ENCODE assay signal across 11 cellular contexts in the genomic region with DNA sequence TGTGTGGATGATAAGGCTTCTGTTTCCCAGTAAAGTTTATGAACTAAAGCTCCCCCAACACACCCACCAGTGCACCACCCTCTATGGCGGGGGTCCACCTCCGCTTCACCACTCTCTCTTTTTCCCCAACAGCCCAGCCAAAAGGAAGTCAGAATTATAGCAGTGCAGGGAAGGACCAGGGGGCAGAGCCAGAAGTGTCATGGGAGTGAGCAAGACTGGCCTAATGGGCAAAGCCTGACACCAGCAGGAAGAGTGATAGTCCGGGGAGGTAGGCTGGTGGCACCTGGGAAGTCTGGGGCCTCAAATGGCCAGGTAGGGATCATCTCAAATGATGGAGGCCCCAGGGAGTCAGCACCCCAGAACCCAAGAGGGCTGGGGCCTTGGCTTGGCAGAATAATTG.
DNase-seq lines count a peak whose midpoint lies in the region; ATAC-seq and TF ChIP-seq lines count a peak whose summit lies in the region.
"Had no signal": no experiment of that assay in that cellular context is flagged by ENCODE, and none has a peak within 500 bp of the region (broad histone marks: within the 10 kb centered on the region; RNA-seq: fewer than 3 reads in every experiment).

No MANE protein-coding gene starts in this region.

- CTCF ChIA-PET in RWPE1 (lab: Yijun Ruan, JAX): no interaction called here
- CTCF ChIA-PET in GM10248 (lab: Yijun Ruan, JAX): no interaction called here

- intact Hi-C loops in sigmoid colon (cut with DNase I): no loop called here

- peak overlapping the region; percentile 84 for H3K27ac Mint-ChIP-seq in activated naive CD8-positive, alpha-beta T cell
- no peak overlapping the region for H3K27ac Mint-ChIP-seq in activated naive CD8-positive, alpha-beta T cell treated with anti-CD3 and anti-CD28 coated beads for 36 hours
- peak overlapping the region; percentile 84 to 92 for H3K27ac Mint-ChIP-seq in effector memory CD8-positive, alpha-beta T cell

- POLR2A ChIA-PET in RWPE1 (lab: Yijun Ruan, JAX; ENCODE audit: low non-redundant PET) (no interaction called here), GM10248 (lab: Yijun Ruan, JAX) (no interaction called here)

- no peaks in the 10 kb centered on the region for H3K36me3 ChIP-seq in sigmoid colon
- H3K36me3 ChIP-seq: esophagus squamous epithelium, heart left ventricle had no signal

- H3K27ac ChIP-seq in RWPE1: peak overlapping the region; percentile 89
- H3K27ac ChIP-seq in sigmoid colon: peak overlapping the region in 2 of 4 donors; percentile 52 to 58

- peaks cover 35% of the 10 kb centered on the region for H3K4me1 Mint-ChIP-seq in activated naive CD8-positive, alpha-beta T cell (ENCODE audit: low read depth)
- peaks cover 33% of the 10 kb centered on the region for H3K4me1 Mint-ChIP-seq in activated naive CD8-positive, alpha-beta T cell treated with anti-CD3 and anti-CD28 coated beads for 36 hours
- H3K4me1 Mint-ChIP-seq in effector memory CD8-positive, alpha-beta T cell (ENCODE audit: low read depth in 2 of 2): peaks cover 19 to 25% of the 10 kb centered on the region in 2 donors

- no peaks in the 10 kb centered on the region for H3K9me3 ChIP-seq in sigmoid colon

- no peaks in the 10 kb centered on the region for H3K27me3 Mint-ChIP-seq in activated naive CD8-positive, alpha-beta T cell
- no peaks in the 10 kb centered on the region for H3K27me3 Mint-ChIP-seq in activated naive CD8-positive, alpha-beta T cell treated with anti-CD3 and anti-CD28 coated beads for 36 hours
- no peaks in the 10 kb centered on the region for H3K27me3 Mint-ChIP-seq in effector memory CD8-positive, alpha-beta T cell

- TF ChIP-seq CTCF in RWPE1 (conservative IDR thresholded peaks at IDR 0.05; ENCODE audit: low read depth) (no peak), sigmoid colon (IDR thresholded peaks at IDR 0.05) (no peak), GM10248 (IDR thresholded peaks at IDR 0.05; ENCODE audit: control extremely low read depth, extremely low read depth, low read depth, missing control alignments) (no peak)

- no peak for TF ChIP-seq EP300 in sigmoid colon (IDR thresholded peaks at IDR 0.05)

- H3K4me1 ChIP-seq in sigmoid colon: peaks cover 0 to 23% (median 14%) of the 10 kb centered on the region in 4 donors

- WGBS in sigmoid colon, 2 donors: 90 to 92% methylated on average over 3 of the region's 3 CpGs

- no peaks in the 10 kb centered on the region for H3K27me3 ChIP-seq in sigmoid colon
- H3K27me3 ChIP-seq: esophagus squamous epithelium, heart left ventricle had no signal

- peaks cover 3% of the 10 kb centered on the region for H3K9me3 Mint-ChIP-seq in activated naive CD8-positive, alpha-beta T cell (ENCODE audit: low read depth)
- peaks cover 3% of the 10 kb centered on the region for H3K9me3 Mint-ChIP-seq in activated naive CD8-positive, alpha-beta T cell treated with anti-CD3 and anti-CD28 coated beads for 36 hours
- H3K9me3 Mint-ChIP-seq in effector memory CD8-positive, alpha-beta T cell: no peaks in the 10 kb centered on the region

- H3K4me3 ChIP-seq in sigmoid colon: no peak overlapping the region
- H3K4me3 ChIP-seq: esophagus squamous epithelium, heart left ventricle had no signal

- H3K4me3 Mint-ChIP-seq in activated naive CD8-positive, alpha-beta T cell: peak overlapping the region; percentile 24
- no peak overlapping the region for H3K4me3 Mint-ChIP-seq in activated naive CD8-positive, alpha-beta T cell treated with anti-CD3 and anti-CD28 coated beads for 36 hours
- H3K4me3 Mint-ChIP-seq in effector memory CD8-positive, alpha-beta T cell: peak overlapping the region; percentile 53 to 59

- peaks cover 2% of the 10 kb centered on the region for H3K36me3 Mint-ChIP-seq in activated naive CD8-positive, alpha-beta T cell
- peaks cover 3% of the 10 kb centered on the region for H3K36me3 Mint-ChIP-seq in activated naive CD8-positive, alpha-beta T cell treated with anti-CD3 and anti-CD28 coated beads for 36 hours
- H3K36me3 Mint-ChIP-seq in effector memory CD8-positive, alpha-beta T cell (ENCODE audit: insufficient read depth): peaks cover 9% of the 10 kb centered on the region

- ATAC-seq in effector memory CD8-positive, alpha-beta T cell (replicated peaks): no peak

- TF ChIP-seq POLR2A in sigmoid colon (IDR thresholded peaks at IDR 0.05): no peak

- no peak for DNase-seq in activated naive CD8-positive, alpha-beta T cell treated with anti-CD3 and anti-CD28 coated beads for 36 hours
- DNase-seq in RWPE1 (ENCODE audit: low spot score) (no peak), sigmoid colon (peak; percentile 62), GDM1 (lab: John Stamatoyannopoulos, UW) (no peak), GM10248 (ENCODE audit: extremely low spot score) (no peak), NCI-H69 (lab: John Stamatoyannopoulos, UW) (no peak)
- no peak for DNase-seq in effector memory CD8-positive, alpha-beta T cell
- DNase-seq: esophagus squamous epithelium, NCI-H774 had no signal
